18 cellular contexts compared by ENCODE assay signal in the genomic region with DNA sequence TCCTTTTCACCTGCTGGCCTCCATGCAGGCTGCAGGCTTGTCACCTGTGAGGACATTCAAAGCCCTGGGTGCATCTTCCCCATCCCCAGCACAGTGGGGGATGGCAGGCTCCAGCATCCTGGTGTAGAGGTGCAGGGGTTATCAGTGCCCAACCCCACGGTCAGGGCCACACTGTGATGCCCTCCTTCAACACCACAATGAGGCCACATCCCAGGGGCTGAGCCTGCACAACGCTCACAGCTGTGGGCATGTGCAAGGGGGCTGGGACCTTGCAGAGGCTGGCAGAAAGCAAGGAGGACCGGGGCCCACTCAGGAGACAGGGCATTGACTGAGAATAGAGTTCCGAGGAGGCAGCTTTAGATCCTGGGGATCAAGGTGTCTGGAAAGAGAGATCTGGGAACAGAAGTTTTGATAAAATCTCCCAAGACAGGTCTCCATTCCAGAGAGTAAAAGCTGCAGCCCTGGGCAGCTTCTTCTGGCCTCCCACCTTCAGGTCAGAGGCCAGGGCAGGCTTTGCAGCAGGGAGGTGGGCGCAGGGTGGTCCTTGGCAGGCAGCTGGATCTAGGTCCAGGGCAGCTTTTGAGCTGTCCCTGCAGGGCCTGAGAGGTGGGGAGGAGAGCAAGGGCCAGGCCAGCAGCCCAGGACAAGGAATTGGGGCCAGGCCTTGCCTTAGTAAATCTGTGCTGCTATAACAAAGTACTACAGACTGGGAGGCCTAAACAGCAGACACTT.
"Had no signal": no experiment of that assay in that cellular context is flagged by ENCODE, and none has a peak within 500 bp of the region (broad histone marks: within the 10 kb centered on the region; RNA-seq: fewer than 3 reads in every experiment).

No MANE protein-coding gene starts in this region.

- H3K4me3 ChIP-seq: gastroesophageal sphincter, heart right ventricle, skin epidermis had no signal

- H3K27me3 Mint-ChIP-seq: naive B cell had no signal

- H3K4me1 ChIP-seq: gastroesophageal sphincter, heart right ventricle had no signal

- H3K36me3 ChIP-seq: gastroesophageal sphincter, heart right ventricle had no signal

- H3K27ac Mint-ChIP-seq: activated CD8-positive, alpha-beta T cell treated with anti-CD3 and anti-CD28 coated beads, Interleukin-2, amount 10 ng/mL, durations not matched to agents 7 days and 5 days; activated naive CD4-positive, alpha-beta T cell treated with anti-CD3 and anti-CD28 coated beads for 36 hours; activated T-helper 17 cell treated with anti-CD3 and anti-CD28 coated beads, Interleukin-2, amount 50 U/mL, for 72 hours; naive B cell; WTC11 had no signal

- H3K4me1 Mint-ChIP-seq: activated T-helper 17 cell treated with anti-CD3 and anti-CD28 coated beads, Interleukin-2, amount 50 U/mL, for 72 hours; naive B cell; WTC11 had no signal

- DNase-seq: activated CD4-positive, alpha-beta T cell treated with anti-CD3 and anti-CD28 coated beads for 48 hours; activated CD8-positive, alpha-beta T cell treated with anti-CD3 and anti-CD28 coated beads, Interleukin-2, amount 10 ng/mL, durations not matched to agents 7 days and 5 days; activated naive CD4-positive, alpha-beta T cell treated with anti-CD3 and anti-CD28 coated beads for 36 hours; activated T-cell treated with anti-CD3 and anti-CD28 coated beads for 4 hours; dermis blood vessel endothelial cell; erythroblast; left colon; naive B cell; posterior cingulate gyrus; stimulated activated CD4-positive, alpha-beta T cell treated with anti-CD3 and anti-CD28 coated beads, Interleukin-15, amount 100 ng/mL, for 24 hours; stimulated activated CD4-positive, alpha-beta T cell treated with anti-CD3 and anti-CD28 coated beads, Interleukin-4, amount 100 ng/mL, for 1 hour; stimulated activated naive CD4-positive, alpha-beta T cell treated with Interleukin-2 at 50 U/mL for 16 hours; trophoblast cell had no signal

- H3K4me3 Mint-ChIP-seq: activated CD8-positive, alpha-beta T cell treated with anti-CD3 and anti-CD28 coated beads, Interleukin-2, amount 10 ng/mL, durations not matched to agents 7 days and 5 days; activated naive CD4-positive, alpha-beta T cell treated with anti-CD3 and anti-CD28 coated beads for 36 hours; activated T-helper 17 cell treated with anti-CD3 and anti-CD28 coated beads, Interleukin-2, amount 50 U/mL, for 72 hours; naive B cell; WTC11 had no signal

- H3K27ac ChIP-seq: gastroesophageal sphincter, heart right ventricle, skin epidermis had no signal

- ATAC-seq: activated CD8-positive, alpha-beta T cell treated with anti-CD3 and anti-CD28 coated beads, Interleukin-2, amount 10 ng/mL, durations not matched to agents 7 days and 5 days; activated T-helper 17 cell treated with anti-CD3 and anti-CD28 coated beads, Interleukin-2, amount 50 U/mL, for 72 hours; gastroesophageal sphincter; heart right ventricle; left colon; WTC11 had no signal
